1 cellular context compared by ENCODE assay signal in the genomic region with DNA sequence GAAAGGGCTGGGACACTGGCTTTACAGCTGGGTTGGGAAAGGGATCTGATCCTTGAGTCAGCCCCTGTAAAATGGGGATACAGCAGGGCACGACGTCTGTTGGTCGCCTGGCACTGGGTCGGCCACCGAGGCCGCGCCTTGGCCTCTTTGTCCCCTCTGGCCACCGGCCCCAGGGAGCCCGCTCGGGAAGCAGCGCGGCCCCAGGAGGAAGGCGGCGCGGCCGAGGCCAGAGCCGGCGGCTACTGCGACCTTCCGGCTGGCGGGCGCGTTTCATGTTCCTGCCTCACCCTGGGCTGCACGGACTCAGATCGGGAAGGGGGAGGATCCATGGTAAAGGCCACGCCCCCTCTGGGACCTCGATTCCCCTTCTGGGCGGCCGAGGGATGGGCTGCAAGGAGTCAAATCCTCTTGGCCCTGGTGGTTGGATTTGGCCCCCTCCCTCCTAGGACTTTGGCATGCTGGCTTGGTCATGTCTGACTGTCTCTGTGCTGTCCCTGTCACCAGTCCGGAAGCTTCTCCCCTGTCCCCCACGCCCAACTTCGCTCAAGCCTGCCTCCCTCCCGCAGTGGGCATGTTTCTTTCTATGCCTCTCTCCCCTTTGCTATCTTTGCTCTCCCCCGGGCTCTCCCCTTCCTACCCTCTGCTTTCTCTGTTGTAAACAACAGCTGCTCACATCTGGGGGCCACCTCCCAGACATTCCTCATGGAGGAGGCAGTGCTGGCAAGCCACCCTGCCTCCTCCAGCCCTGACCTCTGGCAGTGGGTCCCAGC.
TF ChIP-seq lines count a peak whose summit lies in the region.

No MANE protein-coding gene starts in this region.

TF ChIP-seq in WTC11, 78 proteins besides CTCF, POLR2A, EP300 and RAD21 (continued from another document):
- peak; percentile 65; the same call in 1 of the 2 replicates for TF ChIP-seq MAX (CRISPR knock-in tag; IDR thresholded peaks at IDR 0.05)
- no peak for TF ChIP-seq SMAD3 (CRISPR knock-in tag; IDR thresholded peaks at IDR 0.05; ENCODE audit: borderline replicate concordance)
- no peak for TF ChIP-seq MXD4 (CRISPR knock-in tag; IDR thresholded peaks at IDR 0.05; ENCODE audit: borderline replicate concordance)
- TF ChIP-seq ZNF671 (CRISPR knock-in tag; IDR thresholded peaks at IDR 0.05): no peak
- no peak for TF ChIP-seq E2F4 (CRISPR knock-in tag; IDR thresholded peaks at IDR 0.05; ENCODE audit: borderline replicate concordance, low read depth)
